In genomic region chr3:111359261-111360030, GRCh38 we compare ENCODE assay signal across 27 cellular contexts.
"Had no signal": no experiment of that assay in that cellular context is flagged by ENCODE, and none has a peak within 500 bp of the region (broad histone marks: within the 10 kb centered on the region; RNA-seq: fewer than 3 reads in every experiment).

No MANE protein-coding gene starts in this region.

- H3K36me3 ChIP-seq: heart right ventricle, lower lobe of right lung, neural progenitor cell, ovary, prostate gland, tibial nerve, uterus had no signal

- H3K27ac ChIP-seq: heart right ventricle, hepatocyte, lower lobe of right lung, neural progenitor cell, ovary, prostate gland, skin epidermis, tibial nerve, uterus had no signal

- DNase-seq: heart right ventricle; islet precursor cell; left ventricle myocardium superior; lower lobe of right lung; mammary epithelial cell; mesenchymal stem cell; naive B cell; natural killer cell; nephron progenitor cell; ovary; retina; stimulated activated CD4-positive, alpha-beta T cell treated with anti-CD3 and anti-CD28 coated beads, Interleukin-12 subunit alpha, Interleukin-12 subunit beta, amount 100 ng/mL, for 4 hours; stimulated activated CD4-positive, alpha-beta T cell treated with anti-CD3 and anti-CD28 coated beads, Interleukin-15, amount 100 ng/mL, for 24 hours; stimulated activated CD4-positive, alpha-beta T cell treated with anti-CD3 and anti-CD28 coated beads, Interleukin-2, amount 100 ng/mL, for 24 hours; stimulated activated CD4-positive, alpha-beta T cell treated with anti-CD3 and anti-CD28 coated beads, Interleukin-4, amount 100 ng/mL, for 1 hour; stimulated activated naive B cell treated with anti-CD40 and anti-IgM and Interleukin-4, amounts not matched to agents 10 μg/mL and 1 μg/mL and 100 μg/mL, for 72 hours; substantia nigra; uterus had no signal

- H3K4me3 Mint-ChIP-seq: naive B cell; natural killer cell; nephron progenitor cell; neural progenitor cell; stimulated activated naive B cell treated with anti-CD40 and anti-IgM and Interleukin-4, amounts not matched to agents 10 μg/mL and 1 μg/mL and 100 μg/mL, for 72 hours; stimulated activated naive CD8-positive, alpha-beta T cell treated with anti-CD3 and anti-CD28 coated beads, Interleukin-15, Interleukin-2, amounts not matched to agents 100 ng/mL and 50 ng/mL, for 24 hours; type B pancreatic cell had no signal

- H3K36me3 Mint-ChIP-seq: naive B cell; natural killer cell; neural progenitor cell; stimulated activated naive B cell treated with anti-CD40 and anti-IgM and Interleukin-4, amounts not matched to agents 10 μg/mL and 1 μg/mL and 100 μg/mL, for 72 hours; type B pancreatic cell had no signal

- H3K9me3 Mint-ChIP-seq: natural killer cell; neural progenitor cell; stimulated activated naive B cell treated with anti-CD40 and anti-IgM and Interleukin-4, amounts not matched to agents 10 μg/mL and 1 μg/mL and 100 μg/mL, for 72 hours; type B pancreatic cell had no signal

- H3K27ac Mint-ChIP-seq: natural killer cell; nephron progenitor cell; neural progenitor cell; stimulated activated naive B cell treated with anti-CD40 and anti-IgM and Interleukin-4, amounts not matched to agents 10 μg/mL and 1 μg/mL and 100 μg/mL, for 72 hours; stimulated activated naive CD8-positive, alpha-beta T cell treated with anti-CD3 and anti-CD28 coated beads, Interleukin-15, Interleukin-2, amounts not matched to agents 100 ng/mL and 50 ng/mL, for 24 hours; type B pancreatic cell had no signal

- H3K27me3 ChIP-seq: heart right ventricle, hepatocyte, neural progenitor cell, ovary, tibial nerve, uterus had no signal

- H3K4me1 ChIP-seq: heart right ventricle, lower lobe of right lung, neural progenitor cell, prostate gland, tibial nerve, uterus had no signal

- H3K4me3 ChIP-seq: heart right ventricle, hepatocyte, lower lobe of right lung, neural progenitor cell, ovary, prostate gland, skin epidermis, tibial nerve, uterus had no signal

- H3K9ac ChIP-seq: neural progenitor cell had no signal

- H2AFZ ChIP-seq: hepatocyte, neural progenitor cell had no signal

- H3K27me3 Mint-ChIP-seq: naive B cell; stimulated activated naive B cell treated with anti-CD40 and anti-IgM and Interleukin-4, amounts not matched to agents 10 μg/mL and 1 μg/mL and 100 μg/mL, for 72 hours; stimulated activated naive CD8-positive, alpha-beta T cell treated with anti-CD3 and anti-CD28 coated beads, Interleukin-15, Interleukin-2, amounts not matched to agents 100 ng/mL and 50 ng/mL, for 24 hours; type B pancreatic cell had no signal

- H3K4me2 ChIP-seq: hepatocyte, neural progenitor cell had no signal

- ATAC-seq: heart right ventricle; left ventricle myocardium superior; lower lobe of right lung; natural killer cell; right cardiac atrium; sciatic nerve; stimulated activated naive B cell treated with anti-CD40 and anti-IgM and Interleukin-4, amounts not matched to agents 10 μg/mL and 1 μg/mL and 100 μg/mL, for 72 hours had no signal

- H3K9me3 ChIP-seq: lower lobe of right lung, ovary, prostate gland, tibial nerve, uterus had no signal

- H3K79me2 ChIP-seq: hepatocyte had no signal

- H3K4me1 Mint-ChIP-seq: naive B cell; natural killer cell; nephron progenitor cell; stimulated activated naive B cell treated with anti-CD40 and anti-IgM and Interleukin-4, amounts not matched to agents 10 μg/mL and 1 μg/mL and 100 μg/mL, for 72 hours had no signal
